ENCODE assay signal across 8 cellular contexts in the genomic region with DNA sequence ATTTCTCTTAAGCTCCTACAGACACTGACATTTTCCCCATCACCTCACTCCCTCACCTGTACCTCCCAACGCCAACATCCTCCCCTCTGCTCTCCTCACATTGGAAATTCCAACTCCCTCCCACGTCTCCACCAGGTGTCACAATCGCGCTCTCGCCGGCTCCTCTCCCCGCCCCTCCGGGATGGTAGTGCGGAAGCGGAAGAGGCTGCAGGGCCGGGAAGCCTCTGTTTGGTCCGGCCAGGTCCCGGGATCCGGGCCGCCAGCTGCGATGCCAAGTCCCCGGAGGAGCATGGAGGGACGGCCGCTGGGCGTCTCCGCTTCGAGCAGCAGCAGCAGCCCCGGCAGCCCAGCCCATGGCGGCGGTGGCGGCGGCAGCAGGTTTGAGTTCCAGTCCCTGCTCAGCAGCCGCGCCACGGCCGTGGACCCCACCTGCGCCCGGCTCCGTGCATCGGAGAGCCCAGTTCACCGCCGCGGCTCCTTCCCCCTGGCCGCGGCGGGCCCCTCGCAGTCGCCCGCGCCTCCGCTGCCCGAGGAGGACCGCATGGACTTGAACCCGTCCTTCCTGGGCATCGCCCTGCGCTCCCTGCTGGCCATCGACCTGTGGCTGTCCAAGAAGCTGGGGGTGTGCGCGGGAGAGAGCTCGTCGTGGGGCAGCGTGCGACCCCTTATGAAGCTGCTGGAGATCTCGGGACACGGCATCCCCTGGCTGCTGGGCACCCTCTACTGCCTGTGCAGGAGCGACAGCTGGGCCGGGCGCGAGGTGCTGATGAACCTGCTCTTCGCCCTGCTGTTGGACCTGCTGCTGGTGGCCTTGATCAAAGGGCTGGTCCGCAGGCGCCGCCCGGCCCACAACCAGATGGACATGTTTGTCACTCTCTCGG. TPM values are rescaled to one million over a fixed set of nuclear protein-coding genes. Genes with fewer than 3 reads are reported as not detected.
DNase-seq lines count a peak whose midpoint lies in the region; ATAC-seq, FAIRE-seq and TF ChIP-seq lines count a peak whose summit lies in the region.

A gene (plus strand): TSS at position 187 of the 881 bp plus-strand sequence. CDS start 82 bp downstream, at position 269.

- H3K27ac ChIP-seq in KMS-11 (peak within 1 kb of the TSS; percentile 40; the same call in 1 of the 2 replicates), stomach smooth muscle (ENCODE audit: low read length) (peak within 1 kb of the TSS; percentile 56)

- H3K4me1 Mint-ChIP-seq in natural killer cell treated with Interleukin-12 subunit alpha and Interleukin-12 subunit beta and Interleukin-15 and Interleukin-18, amount 100 ng/mL, for 72 hours (ENCODE audit: low read depth in 2 of 2), result peaks cover 46 to 56% of the 10 kb centered on the region in 2 donors

- no peaks in the 10 kb centered on the region for H3K36me3 ChIP-seq in KMS-11 (ENCODE audit: insufficient read depth)
- H3K36me3 ChIP-seq in stomach smooth muscle (ENCODE audit: control insufficient read depth in 2 of 2, insufficient read depth in 2 of 2, low read length in 2 of 2), result no peaks in the 10 kb centered on the region

- H3K27me3 ChIP-seq in KMS-11 (ENCODE audit: insufficient read depth, low read depth), result peaks cover under 1% of the 10 kb centered on the region; the same call in 1 of the 2 replicates
- H3K27me3 ChIP-seq in stomach smooth muscle (ENCODE audit: control insufficient read depth in 1 of 2, insufficient read depth in 2 of 2, low read length in 2 of 2), result no peaks in the 10 kb centered on the region

- H3K4me1 ChIP-seq in KMS-11 (ENCODE audit: low read depth, poor library complexity, severe bottlenecking) (peaks cover 29% of the 10 kb centered on the region), stomach smooth muscle (ENCODE audit: control insufficient read depth, insufficient read depth, low read length) (peaks cover 16% of the 10 kb centered on the region)

- no peak within 1 kb of the TSS for H3K4me3 ChIP-seq in KMS-11 (IDR thresholded peaks at IDR 0.05; ENCODE audit: insufficient read depth, low read depth, low read length)
- peak within 1 kb of the TSS; percentile 80 to 83 for H3K4me3 ChIP-seq in stomach smooth muscle (ENCODE audit: low read length in 2 of 2)

- peak; percentile 85 for DNase-seq in EL
- peak; percentile 66 for DNase-seq in RCC 7860 (ENCODE audit: low spot score)
- peak; percentile 67 for DNase-seq in activated effector memory CD4-positive, alpha-beta T cell treated with Interleukin-2 at 50 U/mL for 16 hours
- peak; percentile 70 for DNase-seq in fibroblast of peridontal ligament (ENCODE audit: extremely low read depth)
- peak; percentile 87 for DNase-seq in natural killer cell treated with Interleukin-12 subunit alpha and Interleukin-12 subunit beta and Interleukin-15 and Interleukin-18, amount 100 ng/mL, for 72 hours (ENCODE audit: low spot score)

- H3K9me3 ChIP-seq in stomach smooth muscle (ENCODE audit: control insufficient read depth in 2 of 2, low read length in 2 of 2), result no peaks in the 10 kb centered on the region

- peak within 1 kb of the TSS; percentile 65 for H2AFZ ChIP-seq in KMS-11 (ENCODE audit: low read depth)

- no peaks in the 10 kb centered on the region for H3K36me3 Mint-ChIP-seq in natural killer cell treated with Interleukin-12 subunit alpha and Interleukin-12 subunit beta and Interleukin-15 and Interleukin-18, amount 100 ng/mL, for 72 hours

- peak within 1 kb of the TSS; percentile 97 for H3K4me3 Mint-ChIP-seq in natural killer cell treated with Interleukin-12 subunit alpha and Interleukin-12 subunit beta and Interleukin-15 and Interleukin-18, amount 100 ng/mL, for 72 hours

- no peaks in the 10 kb centered on the region for H3K9me3 Mint-ChIP-seq in natural killer cell treated with Interleukin-12 subunit alpha and Interleukin-12 subunit beta and Interleukin-15 and Interleukin-18, amount 100 ng/mL, for 72 hours

- no peak for FAIRE-seq in RCC 7860 (lab: Jason Lieb, UNC)

- TF ChIP-seq CTCF in KMS-11 (conservative IDR thresholded peaks at IDR 0.05; ENCODE audit: low read depth, low read length), result peak; percentile 57; the same call in 1 of the 2 replicates

- peak within 1 kb of the TSS; percentile 49 for H3K9ac ChIP-seq in KMS-11
- peak within 1 kb of the TSS; percentile 75 to 79 for H3K9ac ChIP-seq in stomach smooth muscle (ENCODE audit: low read length in 2 of 2)

- H3K4me2 ChIP-seq in KMS-11, result peak within 1 kb of the TSS; percentile 56

- H3K27me3 Mint-ChIP-seq in natural killer cell treated with Interleukin-12 subunit alpha and Interleukin-12 subunit beta and Interleukin-15 and Interleukin-18, amount 100 ng/mL, for 72 hours, result no peaks in the 10 kb centered on the region

- peak; percentile 88 for ATAC-seq in GM21737 (IDR thresholded peaks at IDR 0.05; ENCODE audit: unreplicated experiment)
- ATAC-seq in natural killer cell treated with Interleukin-12 subunit alpha and Interleukin-12 subunit beta and Interleukin-15 and Interleukin-18, amount 100 ng/mL, for 72 hours, result peak; percentile 89 to 94

- peak within 1 kb of the TSS; percentile 79 to 85 for H3K27ac Mint-ChIP-seq in natural killer cell treated with Interleukin-12 subunit alpha and Interleukin-12 subunit beta and Interleukin-15 and Interleukin-18, amount 100 ng/mL, for 72 hours

- no peaks in the 10 kb centered on the region for H3K79me2 ChIP-seq in KMS-11 (ENCODE audit: insufficient read depth, low read depth)

- no peaks in the 10 kb centered on the region for H4K20me1 ChIP-seq in KMS-11 (ENCODE audit: insufficient read depth)

RNA-seq across cellular contexts. Expression of the gene that starts here (rescaled TPM):
- 1 to 10 TPM; 3.8 to 5.9 TPM for total RNA-seq in natural killer cell treated with Interleukin-12 subunit alpha and Interleukin-12 subunit beta and Interleukin-15 and Interleukin-18, amount 100 ng/mL, for 72 hours
